ENCODE assay signal across 6 cellular contexts in the genomic region with DNA sequence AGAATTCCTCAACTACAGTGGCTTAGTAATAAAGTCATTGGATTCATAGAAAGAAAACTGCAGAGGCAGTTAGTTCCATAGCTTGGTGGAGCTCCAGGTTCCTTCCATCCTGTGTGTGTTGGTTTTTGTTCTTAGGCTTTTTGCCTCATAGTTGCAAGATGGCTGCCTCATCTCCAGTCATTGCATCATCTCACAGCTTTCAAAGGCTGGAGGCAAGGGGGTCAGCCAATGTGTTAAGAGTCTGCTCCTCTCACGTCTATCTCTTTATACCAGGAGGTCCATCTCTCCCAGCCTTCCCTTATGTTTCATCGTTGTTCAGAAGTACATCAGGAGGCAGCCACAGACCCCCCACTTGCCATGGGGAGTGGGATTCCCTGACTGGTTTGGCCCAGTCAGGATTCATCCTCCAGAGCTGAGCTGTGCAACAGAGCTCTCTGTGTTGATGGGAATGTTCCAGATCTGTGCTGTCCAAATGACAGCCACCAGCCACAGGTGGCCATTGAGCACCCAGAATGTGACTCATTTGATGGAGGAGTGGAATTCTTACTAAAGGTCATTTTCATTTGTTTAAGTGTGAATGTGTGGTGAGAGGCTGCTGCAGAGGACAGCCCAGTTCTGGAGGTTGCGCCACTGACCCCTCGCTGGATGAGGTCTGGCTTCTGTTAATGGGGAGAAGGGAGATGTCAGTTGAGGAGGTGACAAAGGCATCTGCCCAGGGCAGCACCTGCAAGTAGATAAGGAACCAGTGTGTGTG. TPM values are rescaled to one million over a fixed set of nuclear protein-coding genes. Genes with fewer than 3 reads are reported as not detected.
"Had no signal": no experiment of that assay in that cellular context is flagged by ENCODE, and none has a peak within 500 bp of the region (broad histone marks: within the 10 kb centered on the region; RNA-seq: fewer than 3 reads in every experiment).

No MANE protein-coding gene starts in this region.

RNA-seq across cellular contexts. Expression of a gene that starts 39.4 kb away (rescaled TPM):
- total RNA-seq: activated CD4-positive, alpha-beta T cell treated with anti-CD3 and anti-CD28 coated beads for 36 hours; activated CD8-positive, alpha-beta memory T cell treated with anti-CD3 and anti-CD28 coated beads, Interleukin-2, amount 10 ng/mL, durations not matched to agents 7 days and 5 days; activated CD8-positive, alpha-beta T cell treated with anti-CD3 and anti-CD28 coated beads, Interleukin-2, amount 10 ng/mL, durations not matched to agents 7 days and 5 days; activated naive CD8-positive, alpha-beta T cell treated with anti-CD3 and anti-CD28 coated beads, Interleukin-2, amount 10 ng/mL, durations not matched to agents 7 days and 5 days; activated T-helper 1 cell treated with anti-CD3 and anti-CD28 coated beads, Interleukin-12 subunit alpha, Interleukin-12 subunit beta, Interleukin-2, Interleukin-4 antibody, amounts not matched to agents 30 ng/mL and 10 ng/mL and 1 ng/mL, durations not matched to agents 14 hours and 24 hours and 36 hours; T-helper 1 cell treated with Interleukin-12 subunit alpha and Interleukin-12 subunit beta and Interleukin-4 antibody, amounts not matched to agents 30 ng/mL and 1 ng/mL, for 36 hours had no signal
